ENCODE assay signal across 14 cellular contexts in the genomic region with DNA sequence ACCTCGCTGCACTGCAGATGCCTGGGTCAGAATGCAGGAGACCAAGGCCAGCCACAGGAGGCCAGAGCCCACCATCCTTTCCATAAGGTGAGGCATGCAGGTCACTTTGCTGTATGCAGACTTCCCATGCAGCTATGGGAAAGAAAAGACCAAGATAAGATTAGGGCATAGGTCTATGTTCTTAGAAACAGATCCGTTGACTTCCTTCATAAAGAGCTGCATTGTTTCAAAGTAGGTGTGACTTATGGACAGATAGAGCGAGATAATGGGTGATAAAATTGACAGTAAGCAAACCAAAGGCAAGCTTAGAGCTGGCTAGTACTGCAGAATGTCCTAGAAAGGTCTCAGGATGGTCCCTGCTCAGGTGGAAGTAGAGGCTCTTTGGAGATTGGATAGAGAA. TPM values are rescaled to one million over a fixed set of nuclear protein-coding genes. Genes with fewer than 3 reads are reported as not detected.
A peak's percentile ranks its signal among the peaks of the same experiment; 100 is the strongest.
DNase-seq lines count a peak whose midpoint lies in the region; ATAC-seq and TF ChIP-seq lines count a peak whose summit lies in the region.
"Had no signal": no experiment of that assay in that cellular context is flagged by ENCODE, and none has a peak within 500 bp of the region (broad histone marks: within the 10 kb centered on the region; RNA-seq: fewer than 3 reads in every experiment).

No MANE protein-coding gene starts in this region.

- no peaks in the 10 kb centered on the region for H3K27me3 ChIP-seq in colonic mucosa
- no peaks in the 10 kb centered on the region for H3K27me3 ChIP-seq in muscle layer of duodenum (ENCODE audit: low read depth, low read length)
- no peaks in the 10 kb centered on the region for H3K27me3 ChIP-seq in transverse colon
- H3K27me3 ChIP-seq: BLaER1 treated with 17β-estradiol and CSF1 and Interleukin-3, amounts not matched to agents 10 nM and 100 nM had no signal

- 40 to 41% methylated on average over 2 to 3 of the region's 3 CpGs for WGBS in transverse colon (ENCODE audit: low coverage in 1 of 2), 2 donors

- ATAC-seq in left colon (peak; percentile 96), HG02763 (IDR thresholded peaks at IDR 0.05; ENCODE audit: unreplicated experiment) (no peak), GM18511 (IDR thresholded peaks at IDR 0.05; ENCODE audit: unreplicated experiment) (no peak)
- ATAC-seq: CD8-positive, alpha-beta T cell; GM23338 had no signal

- intact Hi-C loops in colonic mucosa (cut with DNase I) (no loop called here), left colon (cut with DNase I, micrococcal nuclease) (no loop called here), transverse colon (cut with DNase I; ENCODE audit: low total_unique reads) (loop anchor here (10.0 kb wide), 1 partner anchor 52 kb away; no protein-coding TSS in a partner anchor)

- H3K4me3 ChIP-seq in colonic mucosa: no peak overlapping the region
- H3K4me3 ChIP-seq in muscle layer of duodenum (ENCODE audit: low read depth in 1 of 2, low read length in 2 of 2): peak overlapping the region in 1 of 2 donors; percentile 12
- no peak overlapping the region for H3K4me3 ChIP-seq in transverse colon
- H3K4me3 ChIP-seq: BLaER1 treated with 17β-estradiol and CSF1 and Interleukin-3, amounts not matched to agents 10 nM and 100 nM; GM23338 had no signal

- no peak overlapping the region for H3K9ac ChIP-seq in colonic mucosa (ENCODE audit: low read depth in 2 of 2, low read length in 2 of 2)
- H3K9ac ChIP-seq: BLaER1 treated with 17β-estradiol and CSF1 and Interleukin-3, amounts not matched to agents 10 nM and 100 nM had no signal

- H3K27ac ChIP-seq in colonic mucosa (no peak overlapping the region), muscle layer of duodenum (ENCODE audit: low read length) (peak overlapping the region; percentile 11), transverse colon (peak overlapping the region in 3 of 4 donors; percentile 31 to 67 (median 55))
- H3K27ac ChIP-seq: BLaER1 treated with 17β-estradiol and CSF1 and Interleukin-3, amounts not matched to agents 10 nM and 100 nM had no signal

- H3K4me1 ChIP-seq in colonic mucosa (no peaks in the 10 kb centered on the region), muscle layer of duodenum (ENCODE audit: control insufficient read depth in 1 of 2, insufficient read depth in 2 of 2, low read length in 2 of 2) (no peaks in the 10 kb centered on the region), transverse colon (peaks cover 0 to 5% (median 0%) of the 10 kb centered on the region in 4 donors)
- H3K4me1 ChIP-seq: BLaER1 treated with 17β-estradiol and CSF1 and Interleukin-3, amounts not matched to agents 10 nM and 100 nM had no signal

- TF ChIP-seq CTCF in colonic mucosa (IDR thresholded peaks at IDR 0.05): no peak
- no peak for TF ChIP-seq CTCF in transverse colon (IDR thresholded peaks at IDR 0.05)

- no peak for TF ChIP-seq POLR2A in transverse colon (IDR thresholded peaks at IDR 0.05)

- H3K9me3 ChIP-seq in colonic mucosa (no peaks in the 10 kb centered on the region), muscle layer of duodenum (ENCODE audit: control insufficient read depth in 1 of 2, low read length in 2 of 2) (no peaks in the 10 kb centered on the region), transverse colon (no peaks in the 10 kb centered on the region)
- H3K9me3 ChIP-seq: BLaER1 treated with 17β-estradiol and CSF1 and Interleukin-3, amounts not matched to agents 10 nM and 100 nM had no signal

- no peaks in the 10 kb centered on the region for H3K36me3 ChIP-seq in colonic mucosa
- H3K36me3 ChIP-seq in muscle layer of duodenum (ENCODE audit: control insufficient read depth in 1 of 2, insufficient read depth in 2 of 2, low read length in 2 of 2): no peaks in the 10 kb centered on the region
- H3K36me3 ChIP-seq in transverse colon: no peaks in the 10 kb centered on the region
- H3K36me3 ChIP-seq: BLaER1 treated with 17β-estradiol and CSF1 and Interleukin-3, amounts not matched to agents 10 nM and 100 nM had no signal

- DNase-seq in colonic mucosa (peak; percentile 19), left colon (peak in 1 of 2 donors; percentile 8), transverse colon (no peak), DMS153 treated with DMSO at 0.1 percent for 48 hours (lab: John Stamatoyannopoulos, UW; ENCODE audit: unreplicated experiment) (no peak)
- DNase-seq: Calu3; CD8-positive, alpha-beta T cell; HCEC 1CT had no signal

- TF ChIP-seq EP300 in transverse colon (IDR thresholded peaks at IDR 0.05; ENCODE audit: low read depth): no peak

- in situ Hi-C loops in transverse colon (cut with MboI; ENCODE audit: low pct_ligation_motif_present in 1 of 4, low pct_unique_long_range_greater_than_20kb in 1 of 4, low sequenced_read_pairs in 3 of 4): no loop called here

RNA-seq across cellular contexts. Expression of a gene that starts 1.0 kb away (rescaled TPM):
- total RNA-seq in colonic mucosa: 10 to 100 TPM in 1 of 2 donors, 1 to 10 TPM in 1; 5.3 to 31.1 TPM
- 1 to 10 TPM; 6.5 to 7.4 TPM for total RNA-seq in left colon
- total RNA-seq in transverse colon: 1 to 10 TPM; 1.8 to 3.0 (median 2.8) TPM
- total RNA-seq: A172; B cell; Calu3; CD8-positive, alpha-beta T cell; GM23338 had no signal

RNA-seq across cellular contexts. Expression of a gene that starts 26.2 kb away (rescaled TPM):
- not detected for total RNA-seq in colonic mucosa
- total RNA-seq in left colon: not detected
- not detected for total RNA-seq in transverse colon
- total RNA-seq: A172; B cell; Calu3; CD8-positive, alpha-beta T cell; GM23338 had no signal
